ENCODE assay signal across 8 cellular contexts in genomic region chr6:53544050-53544499, GRCh38. TPM values are rescaled to one million over a fixed set of nuclear protein-coding genes. Genes with fewer than 3 reads are reported as not detected.
DNase-seq lines count a peak whose midpoint lies in the region; ATAC-seq, FAIRE-seq and TF ChIP-seq lines count a peak whose summit lies in the region.

No MANE protein-coding gene starts in this region.

- no peak for ATAC-seq in effector memory CD8-positive, alpha-beta T cell (replicated peaks)
- ATAC-seq in GM19395 (IDR thresholded peaks at IDR 0.05; ENCODE audit: unreplicated experiment) = no peak
- ATAC-seq in sciatic nerve = no peak

- intact Hi-C loops in sciatic nerve (cut with DNase I) = no loop called here

- CTCF ChIA-PET in RWPE1 (lab: Yijun Ruan, JAX) = interaction anchor here (0.5 to 2.5 kb wide), 6 partner anchors 27 to 108 kb away, joined by 3 to 9 read pairs (median 4); no protein-coding TSS in a partner anchor

- TF ChIP-seq EP300 in neural cell (conservative IDR thresholded peaks at IDR 0.05; ENCODE audit: poor library complexity, severe bottlenecking) = no peak

- H3K9me3 ChIP-seq in neural cell (ENCODE audit: low read length) = no peaks in the 10 kb centered on the region

- no peaks in the 10 kb centered on the region for H3K27me3 ChIP-seq in neural cell (ENCODE audit: insufficient read depth, low read depth, low read length)

- H4K20me1 ChIP-seq in neural cell (ENCODE audit: insufficient read depth) = no peaks in the 10 kb centered on the region

- H3K9me2 ChIP-seq in neural cell (ENCODE audit: insufficient read depth, low read length) = no peaks in the 10 kb centered on the region

- no peak for FAIRE-seq in GM19239 (lab: Jason Lieb, UNC)

- H2AFZ ChIP-seq in neural cell (ENCODE audit: low read depth, low read length) = peak overlapping the region; percentile 81

- peak; percentile 16 to 44 for DNase-seq in activated CD4-positive, alpha-beta T cell treated with anti-CD3 and anti-CD28 coated beads, Interleukin-2, amount 50 U/mL, for 48 hours
- DNase-seq in activated CD4-positive, alpha-beta T cell treated with anti-CD3 and anti-CD28 coated beads for 1 hour = no peak
- DNase-seq in RWPE1 (ENCODE audit: low spot score) (peak; percentile 42), GM19239 (ENCODE audit: insufficient read length, low spot score) (no peak), sciatic nerve (ENCODE audit: low spot score) (no peak)
- peak in 1 of 3 experiments; percentile 9 for DNase-seq in effector memory CD8-positive, alpha-beta T cell

- H3F3A ChIP-seq in neural cell (ENCODE audit: insufficient read depth, low read length, poor library complexity, severe bottlenecking) = no peaks in the 10 kb centered on the region

- no peaks in the 10 kb centered on the region for H3K27me3 Mint-ChIP-seq in effector memory CD8-positive, alpha-beta T cell

- TF ChIP-seq CTCF in RWPE1 (conservative IDR thresholded peaks at IDR 0.05; ENCODE audit: low read depth) = no peak
- no peak for TF ChIP-seq CTCF in neural cell (IDR thresholded peaks at IDR 0.05; ENCODE audit: poor library complexity, severe bottlenecking)

- H3K36me3 ChIP-seq in neural cell (ENCODE audit: insufficient read depth, low read length) = no peaks in the 10 kb centered on the region

- peak overlapping the region; percentile 73 to 84 for H3K27ac Mint-ChIP-seq in effector memory CD8-positive, alpha-beta T cell

- peak overlapping the region; percentile 97 for H3K4me3 ChIP-seq in neural cell (ENCODE audit: low read length)

- H3K4me1 Mint-ChIP-seq in effector memory CD8-positive, alpha-beta T cell (ENCODE audit: low read depth in 2 of 2) = peaks cover 49 to 62% of the 10 kb centered on the region in 2 donors

- H3K4me2 ChIP-seq in neural cell (ENCODE audit: low read length) = peak overlapping the region; percentile 93

- H3K27ac ChIP-seq in RWPE1 (peak overlapping the region; percentile 87), neural cell (ENCODE audit: low read length) (peak overlapping the region; percentile 36)

- H3K79me2 ChIP-seq in neural cell (replicated peaks; ENCODE audit: insufficient read depth, low read length) = no peaks in the 10 kb centered on the region

- POLR2A ChIA-PET in RWPE1 (lab: Yijun Ruan, JAX; ENCODE audit: low non-redundant PET) = interaction anchor here (1.1 to 1.4 kb wide), 2 partner anchors 84 to 107 kb away, joined by 3 to 4 read pairs; no protein-coding TSS in a partner anchor

- H3K9me3 Mint-ChIP-seq in effector memory CD8-positive, alpha-beta T cell = no peaks in the 10 kb centered on the region

- peak overlapping the region; percentile 93 to 94 for H3K4me3 Mint-ChIP-seq in effector memory CD8-positive, alpha-beta T cell

- peak overlapping the region; percentile 69 for H3K9ac ChIP-seq in neural cell (ENCODE audit: low read length)

- peaks cover 11% of the 10 kb centered on the region for H3K36me3 Mint-ChIP-seq in effector memory CD8-positive, alpha-beta T cell (ENCODE audit: insufficient read depth)

- TF ChIP-seq RAD21 in neural cell (conservative IDR thresholded peaks at IDR 0.05) = no peak

TF ChIP-seq in neural cell, 6 proteins besides CTCF, POLR2A, EP300 and RAD21:
- TF ChIP-seq MXI1 (conservative IDR thresholded peaks at IDR 0.05; ENCODE audit: poor library complexity, severe bottlenecking) (no peak), POLR2AphosphoS5 (IDR thresholded peaks at IDR 0.05) (no peak), REST (IDR thresholded peaks at IDR 0.05; ENCODE audit: borderline replicate concordance) (no peak), SMC3 (conservative IDR thresholded peaks at IDR 0.05; ENCODE audit: poor library complexity) (no peak), TAF1 (IDR thresholded peaks at IDR 0.05; ENCODE audit: low read depth) (no peak), EZH2 (IDR thresholded peaks at IDR 0.05; ENCODE audit: borderline replicate concordance, insufficient read depth, low read length, poor library complexity, severe bottlenecking) (no peak)

RNA-seq across cellular contexts. Expression of gene GCLC, which starts 0.8 kb away (rescaled TPM):
- polyA plus RNA-seq in neural cell = 10.4 and 17.7 TPM in 2 replicates
- polyA minus RNA-seq in neural cell = 17.4 and 18.7 TPM in 2 replicates
- total RNA-seq in sciatic nerve = 34.9 TPM

Comparison
In these comparisons a context has a peak if more than half of its experiments do, and no peak if none do; other contexts are left out.
1. DNase-seq: peak in activated CD4-positive, alpha-beta T cell treated with anti-CD3 and anti-CD28 coated beads, Interleukin-2, amount 50 U/mL, for 48 hours (2 of 2) and RWPE1 (single experiment); none in activated CD4-positive, alpha-beta T cell treated with anti-CD3 and anti-CD28 coated beads for 1 hour (single experiment), GM19239 (single experiment) and sciatic nerve (single experiment).